In genomic region chr10:67863094-67863493, GRCh38 we compare ENCODE assay signal across 1 cellular context.
TF ChIP-seq lines count a peak whose summit lies in the region.

No MANE protein-coding gene starts in this region.

TF ChIP-seq in K562, 482 proteins besides CTCF, POLR2A, EP300 and RAD21:
- TF ChIP-seq E2F8 (IDR thresholded peaks at IDR 0.05; ENCODE audit: low read depth, partially characterized antibody) (no peak), CREB3 (tag; conservative IDR thresholded peaks at IDR 0.05; ENCODE audit: low read depth) (no peak), ZNF740 (CRISPR knock-in tag; IDR thresholded peaks at IDR 0.05) (no peak), ZNF740 (tag; IDR thresholded peaks at IDR 0.05) (no peak), PATZ1 (CRISPR knock-in tag; IDR thresholded peaks at IDR 0.05; ENCODE audit: borderline replicate concordance) (no peak), THAP7 (CRISPR knock-in tag; IDR thresholded peaks at IDR 0.05) (no peak), CBX2 (IDR thresholded peaks at IDR 0.05; ENCODE audit: insufficient read depth, low read length, poor library complexity, severe bottlenecking) (no peak), CSDE1 (IDR thresholded peaks at IDR 0.05) (no peak), ZFP1 (CRISPR knock-in tag; IDR thresholded peaks at IDR 0.05) (no peak), HDAC1 (IDR thresholded peaks at IDR 0.05) (no peak), DIDO1 (tag; IDR thresholded peaks at IDR 0.05; ENCODE audit: low read depth) (no peak), GTF2B (IDR thresholded peaks at IDR 0.05; ENCODE audit: extremely low read depth, insufficient read length) (no peak), ZNF551 (CRISPR knock-in tag; IDR thresholded peaks at IDR 0.05) (no peak), PURB (CRISPR knock-in tag; IDR thresholded peaks at IDR 0.05; ENCODE audit: low read depth) (no peak), CBX3 (IDR thresholded peaks at IDR 0.05; ENCODE audit: borderline replicate concordance in 1 of 2, low read length in 2 of 2) (no peak), SNRNP70 (optimal IDR thresholded peaks at IDR 0.05; ENCODE audit: low read depth, low read length) (no peak), ADNP (tag; IDR thresholded peaks at IDR 0.05) (no peak), KDM1A (IDR thresholded peaks at IDR 0.05) (no peak)
